In the genomic region with DNA sequence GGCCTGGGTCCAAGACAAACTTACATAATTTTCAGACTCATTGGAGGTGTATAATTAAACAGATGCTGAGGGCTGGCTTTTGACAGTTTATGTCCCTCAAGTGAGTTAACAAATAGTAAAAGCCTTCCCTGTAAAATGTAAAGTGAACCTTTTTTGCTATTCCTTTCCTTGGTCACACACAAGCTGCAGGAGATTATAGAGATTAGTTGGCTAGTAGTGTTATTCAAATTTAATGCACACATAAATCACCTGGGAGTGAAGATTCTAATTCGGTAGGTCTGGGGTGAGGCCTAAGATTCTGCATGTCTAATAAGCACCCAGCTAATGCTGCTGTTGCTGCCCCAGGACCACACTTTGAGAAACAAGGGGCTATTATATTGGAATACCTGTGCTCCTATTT, we compare ENCODE assay signal across 30 cellular contexts.
"Had no signal": no experiment of that assay in that cellular context is flagged by ENCODE, and none has a peak within 500 bp of the region (broad histone marks: within the 10 kb centered on the region; RNA-seq: fewer than 3 reads in every experiment).

No MANE protein-coding gene starts in this region.

- H3K9me3 ChIP-seq: adrenal gland, body of pancreas, esophagus squamous epithelium, gastroesophageal sphincter, heart right ventricle had no signal

- H3K27ac ChIP-seq: adrenal gland, body of pancreas, epithelial cell of prostate, esophagus squamous epithelium, gastroesophageal sphincter, heart right ventricle, hepatocyte had no signal

- DNase-seq: activated CD4-positive, alpha-beta T cell treated with anti-CD3 and anti-CD28 coated beads for 1 hour; activated CD4-positive, alpha-beta T cell treated with anti-CD3 and anti-CD28 coated beads for 4 hours; activated CD4-positive, alpha-beta T cell treated with anti-CD3 and anti-CD28 coated beads, Interleukin-2, amount 10 ng/mL, durations not matched to agents 7 days and 5 days; activated CD4-positive, alpha-beta T cell treated with anti-CD3 and anti-CD28 coated beads, Interleukin-2, amount 50 U/mL, for 4 hours; activated CD8-positive, alpha-beta memory T cell treated with anti-CD3 and anti-CD28 coated beads for 24 hours; activated CD8-positive, alpha-beta T cell treated with anti-CD3 and anti-CD28 coated beads for 36 hours; activated effector memory CD4-positive, alpha-beta T cell treated with Interleukin-2 at 50 U/mL for 16 hours; activated gamma-delta T cell treated with Interleukin-2 at 50 U/mL for 16 hours; activated naive CD4-positive, alpha-beta T cell treated with Interleukin-2 at 50 U/mL for 16 hours; activated naive CD8-positive, alpha-beta T cell treated with anti-CD3 and anti-CD28 coated beads for 36 hours; activated naive CD8-positive, alpha-beta T cell treated with anti-CD3 and anti-CD28 coated beads, Interleukin-2, amount 50 U/mL, for 24 hours; activated T-cell treated with anti-CD3 and anti-CD28 coated beads, Interleukin-2, amount 50 U/mL, for 4 hours; adrenal gland; amygdala; aorta; body of pancreas; caudate nucleus; cortex of kidney; dermis blood vessel endothelial cell; effector CD8-positive, alpha-beta T cell; esophagus squamous epithelium; foreskin melanocyte; heart right ventricle; T-helper 2 cell had no signal

- H3K4me2 ChIP-seq: hepatocyte had no signal

- H2AFZ ChIP-seq: hepatocyte had no signal

- H3K4me1 ChIP-seq: adrenal gland, body of pancreas, esophagus squamous epithelium, gastroesophageal sphincter, heart right ventricle had no signal

- FAIRE-seq: colon, endometrium, endothelial cell of umbilical vein had no signal

- H3K36me3 ChIP-seq: adrenal gland, esophagus squamous epithelium, gastroesophageal sphincter, heart right ventricle had no signal

- H3K4me3 ChIP-seq: adrenal gland, body of pancreas, esophagus squamous epithelium, gastroesophageal sphincter, heart right ventricle, hepatocyte had no signal

- H3K79me2 ChIP-seq: hepatocyte had no signal
